ENCODE assay signal across 9 cellular contexts in the genomic region with DNA sequence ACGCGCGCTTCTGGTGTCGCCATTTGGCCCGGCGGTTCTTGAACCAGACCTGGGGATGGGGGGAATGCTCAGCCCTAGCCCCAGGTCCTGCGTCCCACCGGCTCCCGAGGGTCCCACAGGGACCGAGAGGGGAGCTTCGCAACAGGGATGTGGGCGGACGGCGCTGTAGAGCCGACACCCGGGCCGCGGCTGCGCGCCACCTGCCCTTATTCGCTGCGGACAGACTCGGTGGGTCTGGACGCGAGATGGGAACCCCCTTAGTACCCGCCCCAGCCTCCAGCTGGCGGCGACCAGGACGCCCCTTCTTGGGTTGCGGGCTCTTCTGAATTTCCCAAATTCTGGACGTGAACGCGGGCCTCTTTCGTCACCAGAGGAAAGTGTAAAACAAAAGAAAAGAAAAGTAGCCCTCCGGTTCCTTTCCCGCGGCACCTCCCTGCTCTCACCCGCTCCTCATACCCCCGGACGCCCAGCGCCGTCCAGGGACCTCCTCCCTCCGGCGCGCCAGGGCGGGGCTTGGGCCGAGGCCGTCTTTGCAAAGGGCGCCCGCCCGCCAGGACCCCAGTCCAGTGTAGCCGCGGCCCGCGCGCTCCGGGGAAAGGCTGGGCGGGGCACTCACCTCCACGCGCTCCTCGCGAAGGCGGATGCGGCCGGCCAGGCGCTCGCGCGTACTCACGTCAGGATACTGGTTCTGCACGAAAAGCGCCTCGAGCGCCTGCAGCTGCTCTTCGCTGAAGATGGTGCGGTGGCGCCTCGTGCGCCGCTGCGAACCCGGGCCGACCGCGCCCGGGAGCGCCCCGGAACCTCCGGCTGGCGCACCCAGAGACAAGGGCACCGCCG. TPM values are rescaled to one million over a fixed set of nuclear protein-coding genes. Genes with fewer than 3 reads are reported as not detected.
DNase-seq lines count a peak whose midpoint lies in the region; ATAC-seq, FAIRE-seq and TF ChIP-seq lines count a peak whose summit lies in the region.
"Had no signal": no experiment of that assay in that cellular context is flagged by ENCODE, and none has a peak within 500 bp of the region (broad histone marks: within the 10 kb centered on the region; RNA-seq: fewer than 3 reads in every experiment).

No MANE protein-coding gene starts in this region.

- no peaks in the 10 kb centered on the region for H3K9me2 ChIP-seq in Karpas-422 (replicated peaks; ENCODE audit: insufficient read depth, low read length)

- no peaks in the 10 kb centered on the region for H4K20me1 ChIP-seq in Karpas-422 (ENCODE audit: insufficient read depth, low read depth, low read length)

- peaks cover 2% of the 10 kb centered on the region for H3K36me3 Mint-ChIP-seq in CD8-positive, alpha-beta T cell

- no peak for FAIRE-seq in bronchial epithelial cell (lab: Jason Lieb, UNC)

- no peak overlapping the region for H3K9ac ChIP-seq in parathyroid adenoma
- H3K9ac ChIP-seq in Karpas-422 (ENCODE audit: low read length), result no peak overlapping the region

- H3K27ac Mint-ChIP-seq in CD8-positive, alpha-beta T cell, result no peak overlapping the region

- peak overlapping the region; percentile 42 for H2AFZ ChIP-seq in parathyroid adenoma
- no peak overlapping the region for H2AFZ ChIP-seq in Karpas-422 (ENCODE audit: low read length)

- no peaks in the 10 kb centered on the region for H3K9me3 Mint-ChIP-seq in CD8-positive, alpha-beta T cell

- H3K27ac ChIP-seq in CD8-positive, alpha-beta T cell (ENCODE audit: low read depth, low read length), result no peak overlapping the region
- no peak overlapping the region for H3K27ac ChIP-seq in parathyroid adenoma
- no peak overlapping the region for H3K27ac ChIP-seq in Karpas-422 (ENCODE audit: low read length)

- peak; percentile 14 for ATAC-seq in CD8-positive, alpha-beta T cell
- no peak for ATAC-seq in omental fat pad (ENCODE audit: low FRiP score)
- ATAC-seq in GM21825 (IDR thresholded peaks at IDR 0.05; ENCODE audit: unreplicated experiment), result no peak

- H3K79me2 ChIP-seq in parathyroid adenoma, result peaks cover under 1% of the 10 kb centered on the region
- H3K79me2 ChIP-seq in Karpas-422 (ENCODE audit: low read length), result peaks cover 2% of the 10 kb centered on the region

- H3K4me1 ChIP-seq in CD8-positive, alpha-beta T cell (ENCODE audit: insufficient read depth, low read length), result peaks cover 7% of the 10 kb centered on the region
- H3K4me1 ChIP-seq in parathyroid adenoma (no peaks in the 10 kb centered on the region), Karpas-422 (ENCODE audit: low read length) (peaks cover 7% of the 10 kb centered on the region; the same call in 1 of the 2 replicates)

- peaks cover 36% of the 10 kb centered on the region for H3K27me3 Mint-ChIP-seq in CD8-positive, alpha-beta T cell (ENCODE audit: low read depth)

- intact Hi-C loops in CD8-positive, alpha-beta T cell (cut with DNase I, micrococcal nuclease), result loop anchor here in 1 of 2 experiments (10.0 kb wide), 1 partner anchor 966 kb away; a partner anchor contains a TSS

- CTCF ChIA-PET in CD8-positive, alpha-beta T cell (lab: Charles Lee), result interaction anchor here (1.1 kb wide), 1 partner anchor 480 kb away, joined by 3 read pairs; no protein-coding TSS in a partner anchor

- H3K4me1 Mint-ChIP-seq in CD8-positive, alpha-beta T cell (ENCODE audit: low read depth), result peaks cover 15% of the 10 kb centered on the region

- H3K36me3 ChIP-seq in CD8-positive, alpha-beta T cell (ENCODE audit: insufficient read depth, low read length), result no peaks in the 10 kb centered on the region
- H3K36me3 ChIP-seq in bronchial epithelial cell (ENCODE audit: control insufficient read depth, insufficient read depth, low read length), result no peaks in the 10 kb centered on the region
- H3K36me3 ChIP-seq in parathyroid adenoma (ENCODE audit: control insufficient read depth, insufficient read depth, low read length), result no peaks in the 10 kb centered on the region
- H3K36me3 ChIP-seq in Karpas-422 (ENCODE audit: insufficient read depth, low read length), result no peaks in the 10 kb centered on the region

- H3K9me3 ChIP-seq in CD8-positive, alpha-beta T cell (ENCODE audit: low read length), result no peaks in the 10 kb centered on the region
- no peaks in the 10 kb centered on the region for H3K9me3 ChIP-seq in parathyroid adenoma (ENCODE audit: control insufficient read depth, low read length)
- H3K9me3 ChIP-seq in Karpas-422 (ENCODE audit: low read length), result no peaks in the 10 kb centered on the region

- peaks cover 26% of the 10 kb centered on the region for H3K27me3 ChIP-seq in CD8-positive, alpha-beta T cell (ENCODE audit: insufficient read depth, low read length)
- peaks cover 46% of the 10 kb centered on the region for H3K27me3 ChIP-seq in bronchial epithelial cell (ENCODE audit: control insufficient read depth, insufficient read depth, low read length)
- no peaks in the 10 kb centered on the region for H3K27me3 ChIP-seq in parathyroid adenoma (ENCODE audit: control insufficient read depth, insufficient read depth, low read length)
- no peaks in the 10 kb centered on the region for H3K27me3 ChIP-seq in Karpas-422 (ENCODE audit: low read length)

- no peak overlapping the region for H3K4me3 ChIP-seq in CD8-positive, alpha-beta T cell (ENCODE audit: low read depth, low read length)
- H3K4me3 ChIP-seq in bronchial epithelial cell (ENCODE audit: low read depth, low read length) (peak overlapping the region; percentile 14), parathyroid adenoma (ENCODE audit: low read depth, low read length) (peak overlapping the region; percentile 9), Karpas-422 (ENCODE audit: low read length) (no peak overlapping the region)

- TF ChIP-seq CTCF in CD8-positive, alpha-beta T cell (IDR thresholded peaks at IDR 0.05), result no peak
- TF ChIP-seq CTCF in bronchial epithelial cell (IDR thresholded peaks at IDR 0.05; ENCODE audit: insufficient read depth, low read length, severe bottlenecking), result no peak
- no peak for TF ChIP-seq CTCF in parathyroid adenoma (IDR thresholded peaks at IDR 0.05)
- no peak for TF ChIP-seq CTCF in omental fat pad (IDR thresholded peaks at IDR 0.05)

- peak in 3 of 7 experiments; percentile 13 to 46 (median 17) for DNase-seq in CD8-positive, alpha-beta T cell
- DNase-seq in NCI-H2171 (lab: John Stamatoyannopoulos, UW) (peak; percentile 10), bronchial epithelial cell (ENCODE audit: low read depth) (no peak), omental fat pad (ENCODE audit: low spot score) (no peak), Karpas-422 (no peak), SKM-1 treated with dmso at 0.1 percent for 144 hours (lab: John Stamatoyannopoulos, UW; ENCODE audit: unreplicated experiment) (no peak)

- H3K4me3 Mint-ChIP-seq in CD8-positive, alpha-beta T cell, result peak overlapping the region; percentile 54

- H3K4me2 ChIP-seq in parathyroid adenoma (ENCODE audit: low read length) (peak overlapping the region; percentile 35), Karpas-422 (ENCODE audit: low read depth, low read length, poor library complexity, severe bottlenecking) (no peak overlapping the region)

- POLR2A ChIA-PET in CD8-positive, alpha-beta T cell (lab: Charles Lee), result no interaction called here

RNA-seq across cellular contexts. Expression of a gene that starts 0.8 kb away (rescaled TPM):
- not detected for total RNA-seq in CD8-positive, alpha-beta T cell
- total RNA-seq in bronchial epithelial cell (not detected in 2 replicates), omental fat pad (not detected)
- not detected in 2 replicates for total RNA-seq in Karpas-422 (2014; rRNA removed; shearing (Covaris generic); ENCODE audit: low replicate concordance)
- total RNA-seq: fibroblast of villous mesenchyme had no signal

RNA-seq across cellular contexts. Expression of a gene that starts 4.8 kb away (rescaled TPM):
- total RNA-seq in CD8-positive, alpha-beta T cell, result 10 to 100 TPM; 62.5 to 65.5 TPM
- total RNA-seq in bronchial epithelial cell (6.9 and 12.9 TPM in 2 replicates), omental fat pad (10 to 100 TPM; 10.4 to 22.7 (median 12.8) TPM)
- total RNA-seq in Karpas-422 (2014; rRNA removed; shearing (Covaris generic); ENCODE audit: low replicate concordance), result 3.5 and 7.8 TPM in 2 replicates

RNA-seq across cellular contexts. Expression of a gene that starts 18.2 kb away (rescaled TPM):
- total RNA-seq in CD8-positive, alpha-beta T cell, result under 1 TPM; 0.25 to 0.27 TPM
- not detected in 2 replicates for total RNA-seq in bronchial epithelial cell
- under 1 TPM in 1 of 4 donors, not detected in 3; 0.79 TPM for total RNA-seq in omental fat pad
- total RNA-seq in Karpas-422 (2014; rRNA removed; shearing (Covaris generic); ENCODE audit: low replicate concordance), result not detected in 2 replicates
- total RNA-seq: fibroblast of villous mesenchyme had no signal

RNA-seq across cellular contexts. Expression of a gene that starts 27.1 kb away (rescaled TPM):
- total RNA-seq in CD8-positive, alpha-beta T cell, result 10 to 100 TPM; 29.6 to 32.4 TPM
- total RNA-seq in bronchial epithelial cell (50.0 and 60.7 TPM in 2 replicates), omental fat pad (10 to 100 TPM; 29.5 to 62.4 (median 30.5) TPM)
- 18.6 and 31.1 TPM in 2 replicates for total RNA-seq in Karpas-422 (2014; rRNA removed; shearing (Covaris generic); ENCODE audit: low replicate concordance)

RNA-seq across cellular contexts. Expression of a gene that starts 29.3 kb away (rescaled TPM):
- total RNA-seq in CD8-positive, alpha-beta T cell, result 10 to 100 TPM; 14.5 to 15.9 TPM
- 62.3 and 71.6 TPM in 2 replicates for total RNA-seq in bronchial epithelial cell
- total RNA-seq in omental fat pad, result 100 to 1,000 TPM in 2 of 4 donors, 10 to 100 TPM in 2; 76.4 to 135 (median 97.4) TPM
- 163 and 270 TPM in 2 replicates for total RNA-seq in Karpas-422 (2014; rRNA removed; shearing (Covaris generic); ENCODE audit: low replicate concordance)

Comparison
In these comparisons a context has a peak if more than half of its experiments do, and no peak if none do; other contexts are left out.
1. H3K4me3 ChIP-seq: peak in bronchial epithelial cell (single experiment) and parathyroid adenoma (single experiment); none in CD8-positive, alpha-beta T cell (single experiment) and Karpas-422 (single experiment).